In genomic region chr2:69436937-69437750, GRCh38 we compare ENCODE assay signal across 8 cellular contexts.
A peak's percentile ranks its signal among the peaks of the same experiment; 100 is the strongest.
DNase-seq lines count a peak whose midpoint lies in the region; FAIRE-seq and TF ChIP-seq lines count a peak whose summit lies in the region.

NFU1 (minus strand) TSS chr2:69437435; CDS start chr2:69437422, 13 bp downstream.

- TF ChIP-seq CTCF in Loucy (conservative IDR thresholded peaks at IDR 0.05; ENCODE audit: low read length) (peak; percentile 55), nephron (IDR thresholded peaks at IDR 0.05; ENCODE audit: unreplicated experiment in 3 of 3) (peak; percentile 66 to 68 (median 66))

- peak within 1 kb of the TSS; percentile 96 for H3K4me2 ChIP-seq in Loucy (ENCODE audit: low read depth, low read length, poor library complexity, severe bottlenecking)

- H3K9me3 Mint-ChIP-seq in nephron: no peaks in the 10 kb centered on the region
- peaks cover 7% of the 10 kb centered on the region for H3K9me3 Mint-ChIP-seq in stimulated activated naive CD8-positive, alpha-beta T cell treated with anti-CD3 and anti-CD28 coated beads, Interleukin-15, Interleukin-2, amounts not matched to agents 100 ng/mL and 50 ng/mL, for 24 hours

- H3K27ac Mint-ChIP-seq in nephron: peak within 1 kb of the TSS; percentile 98 to 99 (median 98)
- peak within 1 kb of the TSS; percentile 98 for H3K27ac Mint-ChIP-seq in stimulated activated naive CD8-positive, alpha-beta T cell treated with anti-CD3 and anti-CD28 coated beads, Interleukin-15, Interleukin-2, amounts not matched to agents 100 ng/mL and 50 ng/mL, for 24 hours

- no peaks in the 10 kb centered on the region for H4K20me1 ChIP-seq in Loucy (ENCODE audit: insufficient read depth, low read length, poor library complexity, severe bottlenecking)

- H3K36me3 Mint-ChIP-seq in nephron (ENCODE audit: low read depth): no peaks in the 10 kb centered on the region
- peaks cover under 1% of the 10 kb centered on the region for H3K36me3 Mint-ChIP-seq in stimulated activated naive CD8-positive, alpha-beta T cell treated with anti-CD3 and anti-CD28 coated beads, Interleukin-15, Interleukin-2, amounts not matched to agents 100 ng/mL and 50 ng/mL, for 24 hours (ENCODE audit: low read depth)

- DNase-seq in H54 (ENCODE audit: insufficient read length, low spot score): peak; percentile 96
- peak; percentile 79 for DNase-seq in activated T-helper 9 cell treated with anti-CD3 and anti-CD28 coated beads, Interleukin-2, amount 50 U/mL, for 16 hours (ENCODE audit: low read depth)
- DNase-seq in fibroblast of peridontal ligament (ENCODE audit: extremely low read depth): peak; percentile 97

- peak; percentile 85 for FAIRE-seq in H54 (lab: Jason Lieb, UNC)

- H3K27me3 Mint-ChIP-seq in nephron (ENCODE audit: low read depth): no peaks in the 10 kb centered on the region
- no peaks in the 10 kb centered on the region for H3K27me3 Mint-ChIP-seq in stimulated activated naive CD8-positive, alpha-beta T cell treated with anti-CD3 and anti-CD28 coated beads, Interleukin-15, Interleukin-2, amounts not matched to agents 100 ng/mL and 50 ng/mL, for 24 hours

- H3K9me2 ChIP-seq in Loucy (replicated peaks; ENCODE audit: low read depth, low read length): no peaks in the 10 kb centered on the region

- peak within 1 kb of the TSS; percentile 98 for H2AFZ ChIP-seq in Loucy (ENCODE audit: low read length)

- no peaks in the 10 kb centered on the region for H3F3A ChIP-seq in Loucy (ENCODE audit: low read depth)

- H3K4me3 ChIP-seq in Loucy (ENCODE audit: low read length, poor library complexity, severe bottlenecking): peak within 1 kb of the TSS; percentile 94

- peaks cover 25% of the 10 kb centered on the region for H3K4me1 Mint-ChIP-seq in nephron
- H3K4me1 Mint-ChIP-seq in stimulated activated naive CD8-positive, alpha-beta T cell treated with anti-CD3 and anti-CD28 coated beads, Interleukin-15, Interleukin-2, amounts not matched to agents 100 ng/mL and 50 ng/mL, for 24 hours (ENCODE audit: low read depth): peaks cover 34% of the 10 kb centered on the region

- peaks cover 19% of the 10 kb centered on the region for H3K4me1 ChIP-seq in ES-I3 (ENCODE audit: insufficient read depth, low read length)
- peaks cover 25% of the 10 kb centered on the region for H3K4me1 ChIP-seq in Loucy (ENCODE audit: insufficient read depth, low read length, poor library complexity, severe bottlenecking)

- H3K4me3 Mint-ChIP-seq in nephron: peak within 1 kb of the TSS; percentile 87 to 98 (median 93)
- H3K4me3 Mint-ChIP-seq in stimulated activated naive CD8-positive, alpha-beta T cell treated with anti-CD3 and anti-CD28 coated beads, Interleukin-15, Interleukin-2, amounts not matched to agents 100 ng/mL and 50 ng/mL, for 24 hours: peak within 1 kb of the TSS; percentile 96

- H3K36me3 ChIP-seq in ES-I3 (ENCODE audit: insufficient read depth, low read length) (no peaks in the 10 kb centered on the region), Loucy (ENCODE audit: insufficient read depth, low read length) (no peaks in the 10 kb centered on the region)

- peaks cover 19% of the 10 kb centered on the region for H3K79me2 ChIP-seq in Loucy (ENCODE audit: insufficient read depth, low read length)

- TF ChIP-seq POLR2A in H54 (IDR thresholded peaks at IDR 0.05; ENCODE audit: low read depth, low read length) (peak; percentile 83), Raji (IDR thresholded peaks at IDR 0.05; ENCODE audit: insufficient read depth, low read depth, low read length) (peak; percentile 91)

- no peaks in the 10 kb centered on the region for H3K27me3 ChIP-seq in Loucy (ENCODE audit: insufficient read depth, low read length, poor library complexity, severe bottlenecking)

- 0 out of 2 replicates have a peak, but pooled peaks cover 2% of the 10 kb centered on the region for H3K9me3 ChIP-seq in ES-I3 (ENCODE audit: control insufficient read depth, insufficient read depth, low read length)
- no peaks in the 10 kb centered on the region for H3K9me3 ChIP-seq in Loucy (ENCODE audit: insufficient read depth, low read depth, low read length)

- peak within 1 kb of the TSS; percentile 82 for H3K9ac ChIP-seq in ES-I3 (ENCODE audit: low read depth, low read length)
- H3K9ac ChIP-seq in Loucy (ENCODE audit: low read depth, low read length, poor library complexity, severe bottlenecking): peak within 1 kb of the TSS; percentile 90

Comparison
In these comparisons a context has a peak if more than half of its experiments do, and no peak if none do; other contexts are left out.
1. Peak in every context shown above with its lines: DNase-seq and H3K4me3 ChIP-seq.